8 cellular contexts compared by ENCODE assay signal in genomic region chr9:33025572-33026347, GRCh38. TPM values are rescaled to one million over a fixed set of nuclear protein-coding genes. Genes with fewer than 3 reads are reported as not detected.
DNase-seq lines count a peak whose midpoint lies in the region; ATAC-seq and TF ChIP-seq lines count a peak whose summit lies in the region.

No MANE protein-coding gene starts in this region.

- H3K27me3 ChIP-seq in GM23338 (ENCODE audit: insufficient read depth) = no peaks in the 10 kb centered on the region
- no peaks in the 10 kb centered on the region for H3K27me3 ChIP-seq in adipocyte (replicated peaks; ENCODE audit: control insufficient read depth, insufficient read depth, low read length)
- no peaks in the 10 kb centered on the region for H3K27me3 ChIP-seq in rectal smooth muscle tissue (ENCODE audit: control insufficient read depth, insufficient read depth, low read length)
- no peaks in the 10 kb centered on the region for H3K27me3 ChIP-seq in vagina

- H3K27ac Mint-ChIP-seq in GM23338 (peak overlapping the region; percentile 94), T-cell (peak overlapping the region; percentile 88 to 93)

- no peaks in the 10 kb centered on the region for H3K9me3 Mint-ChIP-seq in GM23338
- H3K9me3 Mint-ChIP-seq in T-cell = no peaks in the 10 kb centered on the region

- H3F3A ChIP-seq in GM23338 (replicated peaks; ENCODE audit: low read depth) = no peaks in the 10 kb centered on the region; the same call in 1 of the 2 replicates

- peak overlapping the region; percentile 98 for H3K4me3 Mint-ChIP-seq in GM23338
- H3K4me3 Mint-ChIP-seq in T-cell = peak overlapping the region; percentile 87 to 96 (median 94)

- H3K9me3 ChIP-seq in adipocyte (ENCODE audit: control insufficient read depth, low read length) = no peaks in the 10 kb centered on the region
- no peaks in the 10 kb centered on the region for H3K9me3 ChIP-seq in vagina

- CTCF ChIA-PET in T-cell (lab: Charles Lee) = interaction anchor here in 1 of 2 donors (0.9 to 1.0 kb wide), 2 partner anchors 10 to 27 kb away, joined by 3 to 4 read pairs; no protein-coding TSS in a partner anchor

- peaks cover 21% of the 10 kb centered on the region for H3K4me1 ChIP-seq in GM23338 (ENCODE audit: insufficient read depth)
- peaks cover 57% of the 10 kb centered on the region for H3K4me1 ChIP-seq in adipocyte (ENCODE audit: control insufficient read depth, insufficient read depth, low read length)
- peaks cover 20% of the 10 kb centered on the region for H3K4me1 ChIP-seq in rectal smooth muscle tissue (ENCODE audit: control insufficient read depth, insufficient read depth, low read length)
- H3K4me1 ChIP-seq in vagina = peaks cover 61% of the 10 kb centered on the region

- POLR2A ChIA-PET in T-cell (lab: Charles Lee) = interaction anchor here (0.6 to 3.1 kb wide), 17 partner anchors 8 to 496 kb away, joined by 3 to 42 read pairs (median 5); partner anchors contain the start of genes APTX (in 2 of the 2) and NFX1 (in 1 of the 2)

- H3K4me1 Mint-ChIP-seq in GM23338 = peaks cover 27% of the 10 kb centered on the region
- H3K4me1 Mint-ChIP-seq in T-cell = peaks cover 72 to 82% (median 80%) of the 10 kb centered on the region in 3 donors

- DNase-seq in Daoy (ENCODE audit: low read depth) = peak; percentile 76
- DNase-seq in GM23338 (ENCODE audit: low spot score) = peak; percentile 86
- DNase-seq in LoVo (ENCODE audit: low spot score) = peak; percentile 28
- DNase-seq in T-cell = peak; percentile 50 to 77 (median 72)
- peak; percentile 79 for DNase-seq in adipocyte (ENCODE audit: low read depth)
- peak; percentile 67 for DNase-seq in left ventricle myocardium superior
- peak in 1 of 2 donors; percentile 89 for DNase-seq in vagina (ENCODE audit: extremely low spot score in 2 of 2)

- H3K79me2 ChIP-seq in GM23338 (replicated peaks; ENCODE audit: insufficient read depth) = peaks cover 95% of the 10 kb centered on the region

- H3K9ac ChIP-seq in adipocyte (ENCODE audit: low read length) (peak overlapping the region; percentile 99), rectal smooth muscle tissue (ENCODE audit: low read length) (peak overlapping the region; percentile 94)

- peaks cover 8% of the 10 kb centered on the region for H3K27me3 Mint-ChIP-seq in GM23338 (ENCODE audit: insufficient read depth, low read depth, poor library complexity)
- H3K27me3 Mint-ChIP-seq in T-cell = no peaks in the 10 kb centered on the region

- no peaks in the 10 kb centered on the region for H3K9me2 ChIP-seq in GM23338 (ENCODE audit: insufficient read depth)

- no peak overlapping the region for H2AFZ ChIP-seq in GM23338

- H4K20me1 ChIP-seq in GM23338 (replicated peaks; ENCODE audit: insufficient read depth) = peaks cover 32% of the 10 kb centered on the region

- H3K4me3 ChIP-seq in GM23338 (peak overlapping the region; percentile 94), adipocyte (ENCODE audit: low read length) (peak overlapping the region; percentile 98), rectal smooth muscle tissue (ENCODE audit: low read length) (peak overlapping the region; percentile 98), vagina (peak overlapping the region; percentile 83 to 94)

- no peak for TF ChIP-seq POLR2A in vagina (IDR thresholded peaks at IDR 0.05)

- intact Hi-C loops in left ventricle myocardium superior (cut with micrococcal nuclease) = no loop called here
- intact Hi-C loops in vagina (cut with DNase I) = no loop called here

- peak overlapping the region; percentile 90; the same call in 1 of the 2 replicates for H3K27ac ChIP-seq in GM23338 (ENCODE audit: low read depth)
- H3K27ac ChIP-seq in rectal smooth muscle tissue (ENCODE audit: low read depth, low read length) = peak overlapping the region; percentile 96
- peak overlapping the region; percentile 100 for H3K27ac ChIP-seq in vagina

- H3K36me3 ChIP-seq in GM23338 (ENCODE audit: insufficient read depth) (peaks cover 42% of the 10 kb centered on the region), adipocyte (ENCODE audit: control insufficient read depth, insufficient read depth, low read length, severe bottlenecking) (peaks cover 34% of the 10 kb centered on the region), rectal smooth muscle tissue (ENCODE audit: control insufficient read depth, insufficient read depth, low read length) (peaks cover 13% of the 10 kb centered on the region), vagina (peaks cover 0 to 34% of the 10 kb centered on the region in 2 donors)

- TF ChIP-seq CTCF in GM23338 (conservative IDR thresholded peaks at IDR 0.05; ENCODE audit: low read depth in 2 of 2) (no peak), vagina (IDR thresholded peaks at IDR 0.05) (no peak)

- ATAC-seq in GM23338 (peak; percentile 77), T-cell (replicated peaks in 1 of 4) (peak; percentile 55 to 67 (median 61)), left ventricle myocardium superior (peak; percentile 59)

- H3K36me3 Mint-ChIP-seq in GM23338 (ENCODE audit: low read depth) = peaks cover 68% of the 10 kb centered on the region
- peaks cover 25% of the 10 kb centered on the region for H3K36me3 Mint-ChIP-seq in T-cell

- H3K4me2 ChIP-seq in GM23338 = peak overlapping the region; percentile 95

TF ChIP-seq in GM23338, 12 proteins besides CTCF, POLR2A, EP300 and RAD21 (continues in another document):
- no peak for TF ChIP-seq ZNF114 (CRISPR knock-in tag; IDR thresholded peaks at IDR 0.05)
- no peak for TF ChIP-seq STAT1 (IDR thresholded peaks at IDR 0.05; ENCODE audit: unreplicated experiment)
- TF ChIP-seq, protein P1, sequence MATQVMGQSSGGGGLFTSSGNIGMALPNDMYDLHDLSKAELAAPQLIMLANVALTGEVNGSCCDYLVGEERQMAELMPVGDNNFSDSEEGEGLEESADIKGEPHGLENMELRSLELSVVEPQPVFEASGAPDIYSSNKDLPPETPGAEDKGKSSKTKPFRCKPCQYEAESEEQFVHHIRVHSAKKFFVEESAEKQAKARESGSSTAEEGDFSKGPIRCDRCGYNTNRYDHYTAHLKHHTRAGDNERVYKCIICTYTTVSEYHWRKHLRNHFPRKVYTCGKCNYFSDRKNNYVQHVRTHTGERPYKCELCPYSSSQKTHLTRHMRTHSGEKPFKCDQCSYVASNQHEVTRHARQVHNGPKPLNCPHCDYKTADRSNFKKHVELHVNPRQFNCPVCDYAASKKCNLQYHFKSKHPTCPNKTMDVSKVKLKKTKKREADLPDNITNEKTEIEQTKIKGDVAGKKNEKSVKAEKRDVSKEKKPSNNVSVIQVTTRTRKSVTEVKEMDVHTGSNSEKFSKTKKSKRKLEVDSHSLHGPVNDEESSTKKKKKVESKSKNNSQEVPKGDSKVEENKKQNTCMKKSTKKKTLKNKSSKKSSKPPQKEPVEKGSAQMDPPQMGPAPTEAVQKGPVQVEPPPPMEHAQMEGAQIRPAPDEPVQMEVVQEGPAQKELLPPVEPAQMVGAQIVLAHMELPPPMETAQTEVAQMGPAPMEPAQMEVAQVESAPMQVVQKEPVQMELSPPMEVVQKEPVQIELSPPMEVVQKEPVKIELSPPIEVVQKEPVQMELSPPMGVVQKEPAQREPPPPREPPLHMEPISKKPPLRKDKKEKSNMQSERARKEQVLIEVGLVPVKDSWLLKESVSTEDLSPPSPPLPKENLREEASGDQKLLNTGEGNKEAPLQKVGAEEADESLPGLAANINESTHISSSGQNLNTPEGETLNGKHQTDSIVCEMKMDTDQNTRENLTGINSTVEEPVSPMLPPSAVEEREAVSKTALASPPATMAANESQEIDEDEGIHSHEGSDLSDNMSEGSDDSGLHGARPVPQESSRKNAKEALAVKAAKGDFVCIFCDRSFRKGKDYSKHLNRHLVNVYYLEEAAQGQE (IDR thresholded peaks at IDR 0.05; ENCODE audit: unreplicated experiment) = no peak
- no peak for TF ChIP-seq ETS1 (IDR thresholded peaks at IDR 0.05)

RNA-seq across cellular contexts. Expression of gene DNAJA1, which starts 0.7 kb away (rescaled TPM):
- total RNA-seq in Daoy (2014; rRNA removed; shearing (Covaris generic)) = 361 and 385 TPM in 2 replicates
- total RNA-seq in GM23338 (2014; rRNA removed; shearing (Covaris generic)) = 95.4 and 102 TPM in 2 replicates
- polyA plus RNA-seq in GM23338 (2016; fragmentation: Nextera tagmentation; extraction: Ambion mirVana) = 104 and 115 TPM in 2 replicates
- total RNA-seq in T-cell = 100 to 1,000 TPM in 2 of 5 donors, 10 to 100 TPM in 3; 66.5 to 170 (median 69.9) TPM
- 90.9 TPM for total RNA-seq in left ventricle myocardium superior
- total RNA-seq in vagina = 70.0 TPM

RNA-seq across cellular contexts. Expression of gene APTX, which starts 24.3 kb away (rescaled TPM):
- 73.8 and 98.7 TPM in 2 replicates for total RNA-seq in Daoy (2014; rRNA removed; shearing (Covaris generic))
- total RNA-seq in GM23338 (2014; rRNA removed; shearing (Covaris generic)) = 46.2 and 46.6 TPM in 2 replicates
- polyA plus RNA-seq in GM23338 (2016; fragmentation: Nextera tagmentation; extraction: Ambion mirVana) = 32.6 and 33.7 TPM in 2 replicates
- 10 to 100 TPM; 22.4 to 29.7 (median 24.1) TPM for total RNA-seq in T-cell
- 12.0 TPM for total RNA-seq in left ventricle myocardium superior
- total RNA-seq in vagina = 28.5 TPM

RNA-seq across cellular contexts. Expression of gene SMU1, which starts 50.7 kb away (rescaled TPM):
- 43.9 and 44.3 TPM in 2 replicates for total RNA-seq in Daoy (2014; rRNA removed; shearing (Covaris generic))
- total RNA-seq in GM23338 (2014; rRNA removed; shearing (Covaris generic)) = 23.3 and 23.8 TPM in 2 replicates
- polyA plus RNA-seq in GM23338 (2016; fragmentation: Nextera tagmentation; extraction: Ambion mirVana) = 12.8 and 14.3 TPM in 2 replicates
- total RNA-seq in T-cell (10 to 100 TPM; 22.6 to 25.5 (median 24.4) TPM), left ventricle myocardium superior (16.3 TPM), vagina (15.5 TPM)
